ENCODE assay signal across 8 cellular contexts in genomic region chr9:122347348-122348287, GRCh38. TPM values are rescaled to one million over a fixed set of nuclear protein-coding genes. Genes with fewer than 3 reads are reported as not detected.
DNase-seq lines count a peak whose midpoint lies in the region; ATAC-seq lines count a peak whose summit lies in the region.

No MANE protein-coding gene starts in this region.

- peaks cover 3% of the 10 kb centered on the region for H3K4me1 ChIP-seq in HUES64 (ENCODE audit: insufficient read depth, low read length)

- H3K36me3 Mint-ChIP-seq in activated naive CD4-positive, alpha-beta T cell treated with anti-CD3 and anti-CD28 coated beads, Interleukin-2, amount 50 U/mL, for 24 hours, result no peaks in the 10 kb centered on the region
- H3K36me3 Mint-ChIP-seq in stimulated activated effector memory CD8-positive, alpha-beta T cell treated with anti-CD3 and anti-CD28 coated beads, Interleukin-12 subunit alpha, Interleukin-12 subunit beta, amount 100 ng/mL, for 72 hours, result no peaks in the 10 kb centered on the region

- DNase-seq in AG08395 (ENCODE audit: low spot score), result peak; percentile 31
- DNase-seq in stimulated activated effector memory CD8-positive, alpha-beta T cell treated with anti-CD3 and anti-CD28 coated beads, Interleukin-12 subunit alpha, Interleukin-12 subunit beta, amount 100 ng/mL, for 72 hours (ENCODE audit: low spot score in 2 of 2), result no peak
- no peak for DNase-seq in activated effector memory CD4-positive, alpha-beta T cell treated with Interleukin-2 at 50 U/mL for 16 hours
- no peak for DNase-seq in NCI-H524 (lab: John Stamatoyannopoulos, UW)

- no peak overlapping the region for H3K27ac ChIP-seq in HUES64 (ENCODE audit: low read depth, low read length)

- no peak for ATAC-seq in stimulated activated effector memory CD8-positive, alpha-beta T cell treated with anti-CD3 and anti-CD28 coated beads, Interleukin-12 subunit alpha, Interleukin-12 subunit beta, amount 100 ng/mL, for 72 hours
- no peak for ATAC-seq in GM18870 (IDR thresholded peaks at IDR 0.05; ENCODE audit: unreplicated experiment)

- 40% methylated on average over 16 of the region's 16 CpGs for whole genome bisulfite sequencing in HUES64

- no peaks in the 10 kb centered on the region for H3K9me3 Mint-ChIP-seq in activated naive CD4-positive, alpha-beta T cell treated with anti-CD3 and anti-CD28 coated beads, Interleukin-2, amount 50 U/mL, for 24 hours
- H3K9me3 Mint-ChIP-seq in stimulated activated effector memory CD8-positive, alpha-beta T cell treated with anti-CD3 and anti-CD28 coated beads, Interleukin-12 subunit alpha, Interleukin-12 subunit beta, amount 100 ng/mL, for 72 hours, result no peaks in the 10 kb centered on the region

- H3K4me3 ChIP-seq in HUES64 (ENCODE audit: low read length), result peak overlapping the region; percentile 72
- peak overlapping the region; percentile 57 for H3K4me3 ChIP-seq in iPS-11a (ENCODE audit: low read depth, low read length)

- peak overlapping the region; percentile 80 for H3K27ac Mint-ChIP-seq in activated naive CD4-positive, alpha-beta T cell treated with anti-CD3 and anti-CD28 coated beads, Interleukin-2, amount 50 U/mL, for 24 hours
- no peak overlapping the region for H3K27ac Mint-ChIP-seq in stimulated activated effector memory CD8-positive, alpha-beta T cell treated with anti-CD3 and anti-CD28 coated beads, Interleukin-12 subunit alpha, Interleukin-12 subunit beta, amount 100 ng/mL, for 72 hours

- H3K4me1 Mint-ChIP-seq in activated naive CD4-positive, alpha-beta T cell treated with anti-CD3 and anti-CD28 coated beads, Interleukin-2, amount 50 U/mL, for 24 hours, result peaks cover 22% of the 10 kb centered on the region
- H3K4me1 Mint-ChIP-seq in stimulated activated effector memory CD8-positive, alpha-beta T cell treated with anti-CD3 and anti-CD28 coated beads, Interleukin-12 subunit alpha, Interleukin-12 subunit beta, amount 100 ng/mL, for 72 hours, result peaks cover 5% of the 10 kb centered on the region

- peaks cover 40% of the 10 kb centered on the region for H3K27me3 ChIP-seq in HUES64 (ENCODE audit: insufficient read depth, low read length)

- no peaks in the 10 kb centered on the region for H3K36me3 ChIP-seq in HUES64 (ENCODE audit: insufficient read depth, low read length)

- peak overlapping the region; percentile 81 for H3K4me3 Mint-ChIP-seq in activated naive CD4-positive, alpha-beta T cell treated with anti-CD3 and anti-CD28 coated beads, Interleukin-2, amount 50 U/mL, for 24 hours
- H3K4me3 Mint-ChIP-seq in stimulated activated effector memory CD8-positive, alpha-beta T cell treated with anti-CD3 and anti-CD28 coated beads, Interleukin-12 subunit alpha, Interleukin-12 subunit beta, amount 100 ng/mL, for 72 hours, result peak overlapping the region; percentile 50

- peaks cover 30% of the 10 kb centered on the region for H3K27me3 Mint-ChIP-seq in activated naive CD4-positive, alpha-beta T cell treated with anti-CD3 and anti-CD28 coated beads, Interleukin-2, amount 50 U/mL, for 24 hours

- H3K9ac ChIP-seq in HUES64 (ENCODE audit: low read depth, low read length), result peak overlapping the region; percentile 65

- no peaks in the 10 kb centered on the region for H3K9me3 ChIP-seq in HUES64 (ENCODE audit: insufficient read depth, low read depth, low read length)

RNA-seq across cellular contexts. Expression of gene PTGS1, which starts 23.2 kb away (rescaled TPM):
- 1.00 TPM for polyA plus RNA-seq in HUES64 (2013, experiment 1 of 2)
- 1.7 TPM for polyA plus RNA-seq in HUES64 (2013, experiment 2 of 2)
